ENCODE assay signal across 22 cellular contexts in genomic region chr15:71841563-71841962, GRCh38. TPM values are rescaled to one million over a fixed set of nuclear protein-coding genes. Genes with fewer than 3 reads are reported as not detected.
DNase-seq lines count a peak whose midpoint lies in the region; ATAC-seq and TF ChIP-seq lines count a peak whose summit lies in the region.
"Had no signal": no experiment of that assay in that cellular context is flagged by ENCODE, and none has a peak within 500 bp of the region (broad histone marks: within the 10 kb centered on the region; RNA-seq: fewer than 3 reads in every experiment).

No MANE protein-coding gene starts in this region.

- CTCF ChIA-PET in HEK293T (lab: Yijun Ruan, JAX), result no interaction called here

- no peak overlapping the region for H4K12ac ChIP-seq in trophoblast cell (ENCODE audit: low read depth, low read length)

- no peak overlapping the region for H3K4me3 ChIP-seq in brain microvascular endothelial cell (ENCODE audit: low read depth, low read length)
- H3K4me3 ChIP-seq in mesendoderm (ENCODE audit: low read length), result no peak overlapping the region
- H3K4me3 ChIP-seq in trophoblast cell (ENCODE audit: low read depth, low read length), result no peak overlapping the region
- no peak overlapping the region for H3K4me3 ChIP-seq in mucosa of descending colon
- H3K4me3 ChIP-seq: GM12878, GM23248, K562 had no signal

- intact Hi-C loops in mucosa of descending colon (cut with DNase I, micrococcal nuclease), result no loop called here

- POLR2A ChIA-PET in HEK293T (lab: Yijun Ruan, JAX), result no interaction called here

- H3K27ac ChIP-seq in brain microvascular endothelial cell (no peak overlapping the region), mesendoderm (ENCODE audit: low read depth, low read length) (no peak overlapping the region), trophoblast cell (ENCODE audit: low read depth, low read length) (no peak overlapping the region)
- H3K27ac ChIP-seq: GM23248 had no signal

- no peaks in the 10 kb centered on the region for H3K36me3 ChIP-seq in brain microvascular endothelial cell (replicated peaks)
- H3K36me3 ChIP-seq in mesendoderm (ENCODE audit: control insufficient read depth, insufficient read depth, low read length), result no peaks in the 10 kb centered on the region
- peaks cover 0 to 1% of the 10 kb centered on the region in 2 experiments for H3K36me3 ChIP-seq in trophoblast cell (ENCODE audit: control insufficient read depth in 1 of 2, insufficient read depth in 2 of 2, low read length in 2 of 2)
- H3K36me3 ChIP-seq in mucosa of descending colon (ENCODE audit: low read depth), result no peaks in the 10 kb centered on the region
- H3K36me3 ChIP-seq: BE2C had no signal

- H3K4me2 ChIP-seq in mesendoderm (ENCODE audit: low read length) (no peak overlapping the region), trophoblast cell (ENCODE audit: low read length) (no peak overlapping the region)

- ATAC-seq in GM18868 (IDR thresholded peaks at IDR 0.05; ENCODE audit: unreplicated experiment) (no peak), HG02623 (IDR thresholded peaks at IDR 0.05; ENCODE audit: unreplicated experiment) (no peak), mucosa of descending colon (no peak)
- ATAC-seq: GM12878, K562 had no signal

- H3K79me1 ChIP-seq in mesendoderm (ENCODE audit: low read length), result no peaks in the 10 kb centered on the region
- H3K79me1 ChIP-seq in trophoblast cell (ENCODE audit: low read length), result no peaks in the 10 kb centered on the region

- H4K5ac ChIP-seq in mesendoderm (ENCODE audit: low read length), result no peak overlapping the region

- H3K9ac ChIP-seq in mesendoderm (ENCODE audit: low read length) (no peak overlapping the region), trophoblast cell (ENCODE audit: low read length) (no peak overlapping the region)
- H3K9ac ChIP-seq: GM23248 had no signal

- peak; percentile 11 for TF ChIP-seq CTCF in brain microvascular endothelial cell (IDR thresholded peaks at IDR 0.05; ENCODE audit: low read depth, low read length, missing control alignments)
- no peak for TF ChIP-seq CTCF in mucosa of descending colon (IDR thresholded peaks at IDR 0.05)

- H4K8ac ChIP-seq in mesendoderm (ENCODE audit: low read depth, low read length) (no peak overlapping the region), trophoblast cell (ENCODE audit: low read depth, low read length) (no peak overlapping the region)

- H2AK5ac ChIP-seq in mesendoderm (ENCODE audit: low read length) (no peak overlapping the region), trophoblast cell (ENCODE audit: low read length) (no peak overlapping the region)

- H3K4me1 ChIP-seq in mesendoderm (ENCODE audit: control insufficient read depth, low read depth, low read length) (no peaks in the 10 kb centered on the region), trophoblast cell (ENCODE audit: control insufficient read depth in 1 of 2, insufficient read depth in 2 of 2, low read length in 2 of 2) (no peaks in the 10 kb centered on the region), mucosa of descending colon (ENCODE audit: low read depth) (no peaks in the 10 kb centered on the region)

- DNase-seq in HEK293T (ENCODE audit: extremely low spot score), result no peak
- DNase-seq in brain microvascular endothelial cell, result no peak
- peak; percentile 10 for DNase-seq in mesendoderm
- DNase-seq in trophoblast cell, result no peak
- DNase-seq in mucosa of descending colon, result no peak
- DNase-seq: ACHN; BE2C; C1 segment of cervical spinal cord; CD4-positive, CD25-positive, alpha-beta regulatory T cell; CD8-positive, alpha-beta memory T cell; COR-L47; DMS 273 treated with DMSO at 0.1 percent for 48 hours; DMS53; DND-41; EL; GM23248; IMR-90 had no signal

- H3K14ac ChIP-seq in trophoblast cell (ENCODE audit: low read length), result no peak overlapping the region

- no peak overlapping the region for H2BK120ac ChIP-seq in mesendoderm (ENCODE audit: low read depth, low read length)
- H2BK120ac ChIP-seq in trophoblast cell (ENCODE audit: insufficient read depth, low read length, poor library complexity), result no peak overlapping the region

- H3K23ac ChIP-seq in mesendoderm (ENCODE audit: low read length) (no peak overlapping the region), trophoblast cell (ENCODE audit: low read length) (no peak overlapping the region)

- in situ Hi-C loops in brain microvascular endothelial cell (cut with HindIII; ENCODE audit: low pct_ligation_motif_present, low sequenced_read_pairs), result no loop called here

- no peak overlapping the region for H3K4ac ChIP-seq in mesendoderm (ENCODE audit: low read depth, low read length)
- no peak overlapping the region for H3K4ac ChIP-seq in trophoblast cell (ENCODE audit: low read depth, low read length)

- H3K18ac ChIP-seq in mesendoderm (ENCODE audit: low read length) (no peak overlapping the region), trophoblast cell (ENCODE audit: low read length) (no peak overlapping the region)

- H2AFZ ChIP-seq in trophoblast cell (ENCODE audit: insufficient read depth, low read length, poor library complexity), result no peak overlapping the region
- H2AFZ ChIP-seq: GM23248 had no signal

- no peak overlapping the region for H2BK12ac ChIP-seq in trophoblast cell (ENCODE audit: low read length)

- H2BK5ac ChIP-seq in mesendoderm (ENCODE audit: low read length) (no peak overlapping the region), trophoblast cell (ENCODE audit: low read depth, low read length, poor library complexity) (no peak overlapping the region)

- no peak overlapping the region for H3K56ac ChIP-seq in mesendoderm (ENCODE audit: low read length)

- H4K91ac ChIP-seq in trophoblast cell (ENCODE audit: low read depth, low read length), result no peak overlapping the region

- H3K27me3 ChIP-seq in brain microvascular endothelial cell (replicated peaks) (no peaks in the 10 kb centered on the region), mesendoderm (ENCODE audit: insufficient read depth, low read length, poor library complexity) (peaks cover 2% of the 10 kb centered on the region), trophoblast cell (ENCODE audit: insufficient read depth, low read length) (no peaks in the 10 kb centered on the region)
- H3K27me3 ChIP-seq: BE2C had no signal

- H3K9me3 ChIP-seq in trophoblast cell (ENCODE audit: insufficient read depth, low read depth, low read length), result no peaks in the 10 kb centered on the region
- H3K9me3 ChIP-seq in mucosa of descending colon, result no peaks in the 10 kb centered on the region
- H3K9me3 ChIP-seq: BE2C had no signal

- no peaks in the 10 kb centered on the region for H3K79me2 ChIP-seq in mesendoderm (ENCODE audit: control insufficient read depth, insufficient read depth, low read length)
- no peaks in the 10 kb centered on the region for H3K79me2 ChIP-seq in trophoblast cell (ENCODE audit: control insufficient read depth, insufficient read depth, low read length, poor library complexity)

- WGBS in mesendoderm (ENCODE audit: extremely low coverage, insufficient coverage, low lambda C conversion rate), result no CpG with 5 or more reads among the region's 3 CpGs
- no CpG with 5 or more reads among the region's 3 CpGs for WGBS in trophoblast cell (ENCODE audit: extremely low coverage, insufficient coverage, insufficient read length)

- no peak overlapping the region for H2BK15ac ChIP-seq in mesendoderm (replicated peaks; ENCODE audit: low read depth)

TF ChIP-seq in HEK293T, 16 proteins besides CTCF, POLR2A, EP300 and RAD21:
- TF ChIP-seq ZNF384 (IDR thresholded peaks at IDR 0.05) (0 out of 2 replicates have a peak, but pooled peaks have one; percentile 32), FOXA1 (IDR thresholded peaks at IDR 0.05) (no peak)

RNA-seq across cellular contexts. Expression of gene NR2E3, which starts 31.2 kb away (rescaled TPM):
- polyA plus RNA-seq in mesendoderm (2013, experiment 1 of 2), result 0.11 TPM
- 0.08 TPM for polyA plus RNA-seq in mesendoderm (2013, experiment 2 of 2)
- polyA plus RNA-seq in trophoblast cell (2013), result 0.12 and 0.14 TPM in 2 replicates
- 1 to 10 TPM in 1 of 3 donors, under 1 TPM in 2; 0.34 to 1.2 (median 0.60) TPM for total RNA-seq in mucosa of descending colon
- total RNA-seq: CD4-positive, CD25-positive, alpha-beta regulatory T cell; CD8-positive, alpha-beta memory T cell; G401; GM12878; GM23248; K562 had no signal
- polyA plus RNA-seq: CD8-positive, alpha-beta memory T cell; K562 had no signal
